Comparison of ENCODE assay signal across 8 cellular contexts in genomic region chr17:14297161-14297851, GRCh38. TPM values are rescaled to one million over a fixed set of nuclear protein-coding genes. Genes with fewer than 3 reads are reported as not detected.
DNase-seq lines count a peak whose midpoint lies in the region; ATAC-seq and TF ChIP-seq lines count a peak whose summit lies in the region.

No MANE protein-coding gene starts in this region.

- 0 to 1% methylated on average over 3 to 63 of the region's 63 CpGs for WGBS in testis, 2 donors

- no peaks in the 10 kb centered on the region; the same call in 1 of the 2 replicates for H3K27me3 ChIP-seq in Caco-2 (replicated peaks; ENCODE audit: control insufficient read depth, insufficient read depth, low read length)
- peaks cover 50 to 100% of the 10 kb centered on the region in 2 donors for H3K27me3 ChIP-seq in left lung
- no peaks in the 10 kb centered on the region for H3K27me3 ChIP-seq in testis

- H3K9me3 Mint-ChIP-seq in Caco-2 (ENCODE audit: unreplicated experiment) (no peaks in the 10 kb centered on the region), brain (peaks cover 0 to 7% (median 4%) of the 10 kb centered on the region in 5 experiments)

- no peaks in the 10 kb centered on the region for H3K4me1 Mint-ChIP-seq in Caco-2 (ENCODE audit: low read depth, unreplicated experiment)
- H3K4me1 Mint-ChIP-seq in brain, result peaks cover 42% of the 10 kb centered on the region

- POLR2A ChIA-PET in Caco-2 (lab: Charles Lee), result no interaction called here

- H3K36me3 Mint-ChIP-seq in Caco-2 (ENCODE audit: insufficient read depth, unreplicated experiment) (peaks cover 11% of the 10 kb centered on the region), brain (no peaks in the 10 kb centered on the region)

- H3K4me3 ChIP-seq in Caco-2 (ENCODE audit: low read depth, low read length) (peak overlapping the region; percentile 34), left lung (peak overlapping the region; percentile 16 to 24), testis (peak overlapping the region; percentile 24 to 39)

- H3K4me1 ChIP-seq in Caco-2, result no peaks in the 10 kb centered on the region
- H3K4me1 ChIP-seq in left lung, result peaks cover 13 to 39% of the 10 kb centered on the region in 2 donors
- no peaks in the 10 kb centered on the region for H3K4me1 ChIP-seq in testis

- H3K27me3 Mint-ChIP-seq in Caco-2 (ENCODE audit: insufficient read depth, unreplicated experiment), result peaks cover 7% of the 10 kb centered on the region
- peaks cover 86% of the 10 kb centered on the region for H3K27me3 Mint-ChIP-seq in brain

- intact Hi-C loops in Caco-2 (cut with micrococcal nuclease; ENCODE audit: unreplicated experiment) (no loop called here), left lung (cut with DNase I) (no loop called here), testis (cut with DNase I; ENCODE audit: low total_unique reads) (no loop called here)

- ATAC-seq in left lung, result peak; percentile 41

- CTCF ChIA-PET in Caco-2 (lab: Charles Lee), result interaction anchor here (0.8 kb wide), 1 partner anchor 700 kb away, joined by 3 read pairs; no protein-coding TSS in a partner anchor

- peak in 1 of 2 experiments; percentile 41 for DNase-seq in Caco-2
- DNase-seq in NCI-H1105 treated with DMSO at 0.1 percent for 48 hours (lab: John Stamatoyannopoulos, UW), result peak; percentile 14
- DNase-seq in left lung, result peak in 1 of 2 donors; percentile 90
- DNase-seq in testis, result no peak
- DNase-seq in foreskin melanocyte, result no peak
- no peak for DNase-seq in SK-N-DZ (ENCODE audit: low spot score)
- no peak for DNase-seq in GM19240 (ENCODE audit: insufficient read length, low spot score)

- no TSS peak for BruUV-seq in Caco-2 (replicated peaks; lab: Mats Ljungman, UMichigan)

- H3K36me3 ChIP-seq in Caco-2 (ENCODE audit: control insufficient read depth, insufficient read depth, low read length) (no peaks in the 10 kb centered on the region), left lung (no peaks in the 10 kb centered on the region), testis (ENCODE audit: low read depth, missing control alignments) (no peaks in the 10 kb centered on the region)

- no peak for TF ChIP-seq CTCF in Caco-2 (IDR thresholded peaks at IDR 0.05; ENCODE audit: insufficient read depth in 1 of 2, low read depth in 1 of 2, low read length in 1 of 2, severe bottlenecking in 1 of 2, unreplicated experiment in 1 of 2)
- peak; percentile 32 to 62 for TF ChIP-seq CTCF in brain (conservative IDR thresholded peaks at IDR 0.05)
- no peak for TF ChIP-seq CTCF in left lung (IDR thresholded peaks at IDR 0.05)
- TF ChIP-seq CTCF in testis (IDR thresholded peaks at IDR 0.05), result no peak

- H3K27ac ChIP-seq in left lung (no peak overlapping the region), testis (no peak overlapping the region)

- H3K27ac Mint-ChIP-seq in Caco-2 (ENCODE audit: unreplicated experiment) (no peak overlapping the region), brain (peak overlapping the region in 1 of 5 experiments; percentile 70)

- H3K4me3 Mint-ChIP-seq in Caco-2 (ENCODE audit: unreplicated experiment), result peak overlapping the region; percentile 63
- peak overlapping the region; percentile 68 to 90 (median 77) for H3K4me3 Mint-ChIP-seq in brain

- H3K9me3 ChIP-seq in Caco-2 (no peaks in the 10 kb centered on the region), left lung (no peaks in the 10 kb centered on the region), testis (no peaks in the 10 kb centered on the region)

- TF ChIP-seq POLR2A in testis (IDR thresholded peaks at IDR 0.05), result no peak

RNA-seq across cellular contexts. Expression of gene HS3ST3B1, which starts 3.6 kb away (rescaled TPM):
- total RNA-seq in Caco-2 (2022) (1.8 and 1.9 TPM in 2 replicates), left lung (1 to 10 TPM; 2.9 to 6.7 TPM), testis (1 to 10 TPM; 1.5 to 1.9 TPM)
- polyA plus RNA-seq in brain (ENCODE audit: insufficient read depth, low read depth, low replicate concordance) (0.14 TPM), testis (ENCODE audit: insufficient read depth, low read depth, low replicate concordance) (2.1 TPM)
- polyA plus RNA-seq in SK-N-DZ (2014; cell fraction: cytosol; rRNA removed), result 0.18 TPM in 1 of 2 replicates, not detected in the other
- 0.05 and 0.18 TPM in 2 replicates for polyA plus RNA-seq in SK-N-DZ (2014; cell fraction: nucleus; rRNA removed)

Comparison
In these comparisons a context has a peak if more than half of its experiments do, and no peak if none do; other contexts are left out.
1. CTCF ChIP-seq: peak in brain (2 of 2); none in Caco-2 (0 of 2), left lung (0 of 2) and testis (0 of 3).
2. Peak in every context shown above with its lines, with median percentiles within 50 percentile points of each other: H3K4me3 ChIP-seq.